19 cellular contexts compared by ENCODE assay signal in genomic region chr9:106953166-106953565, GRCh38.
DNase-seq lines count a peak whose midpoint lies in the region; ATAC-seq, FAIRE-seq and TF ChIP-seq lines count a peak whose summit lies in the region.
"Had no signal": no experiment of that assay in that cellular context is flagged by ENCODE, and none has a peak within 500 bp of the region (broad histone marks: within the 10 kb centered on the region; RNA-seq: fewer than 3 reads in every experiment).

No MANE protein-coding gene starts in this region.

- peak overlapping the region; percentile 11 to 49; a peak in 2 of 6 replicates for H3K27ac ChIP-seq in A549
- no peak overlapping the region for H3K27ac ChIP-seq in right lobe of liver
- H3K27ac ChIP-seq: hepatocyte, pancreas, thyroid gland had no signal

- WGBS in A549 (ENCODE audit: missing lambda C conversion rate): 51% methylated on average over 3 of the region's 3 CpGs
- WGBS in right lobe of liver (ENCODE audit: insufficient coverage, low coverage, low lambda C conversion rate, missing lambda C conversion rate): 68% methylated on average over 3 of the region's 3 CpGs

- H3K4me2 ChIP-seq in A549: peak overlapping the region; percentile 32
- H3K4me2 ChIP-seq: hepatocyte had no signal

- ATAC-seq in A549 (peak in 1 of 2 experiments; percentile 74; a peak in 3 of 6 replicates), HG03432 (IDR thresholded peaks at IDR 0.05; ENCODE audit: unreplicated experiment) (no peak), right lobe of liver (no peak)
- ATAC-seq: GM12878, K562, pancreas had no signal

- H3K4me3 Mint-ChIP-seq in HFFc6: peak overlapping the region; percentile 1; the same call in 1 of the 2 replicates
- H3K4me3 Mint-ChIP-seq: activated naive CD4-positive, alpha-beta T cell treated with anti-CD3 and anti-CD28 coated beads for 36 hours had no signal

- intact Hi-C loops in right lobe of liver (cut with DNase I): no loop called here

- H3K27ac Mint-ChIP-seq in HFFc6: peak overlapping the region; percentile 47
- H3K27ac Mint-ChIP-seq: activated naive CD4-positive, alpha-beta T cell treated with anti-CD3 and anti-CD28 coated beads for 36 hours had no signal

- H3K4me1 ChIP-seq in A549 (peaks cover 14% of the 10 kb centered on the region), right lobe of liver (no peaks in the 10 kb centered on the region)
- H3K4me1 ChIP-seq: pancreas, thyroid gland had no signal

- TF ChIP-seq CTCF in A549 (IDR thresholded peaks at IDR 0.05): no peak
- TF ChIP-seq CTCF in HFFc6 (IDR thresholded peaks at IDR 0.05): no peak
- no peak for TF ChIP-seq CTCF in right lobe of liver (IDR thresholded peaks at IDR 0.05)

- H3K27me3 ChIP-seq in right lobe of liver: no peaks in the 10 kb centered on the region
- H3K27me3 ChIP-seq: hepatocyte, pancreas, thyroid gland had no signal

- no peaks in the 10 kb centered on the region for H3K9me3 Mint-ChIP-seq in HFFc6
- H3K9me3 Mint-ChIP-seq: activated naive CD4-positive, alpha-beta T cell treated with anti-CD3 and anti-CD28 coated beads for 36 hours had no signal

- no peak for TF ChIP-seq POLR2A in A549 (IDR thresholded peaks at IDR 0.05; ENCODE audit: low read length)
- no peak for TF ChIP-seq POLR2A in right lobe of liver (IDR thresholded peaks at IDR 0.05)

- DNase-seq in A549 (ENCODE audit: low read depth in 1 of 2, low spot score in 1 of 2) (peak; percentile 5 to 50), HFFc6 (peak; percentile 62), amniotic epithelial cell (ENCODE audit: low read depth) (peak; percentile 83), kidney tubule cell (ENCODE audit: low spot score) (peak; percentile 98), right lobe of liver (no peak), RPMI8226 (no peak)
- no peak for DNase-seq in effector CD4-positive, alpha-beta T cell
- DNase-seq: activated naive CD4-positive, alpha-beta T cell treated with anti-CD3 and anti-CD28 coated beads for 36 hours; central memory CD4-positive, alpha-beta T cell; DMS79; NCI-H1436 treated with DMSO at 0.1 percent for 48 hours; pancreas; SHP77 treated with DMSO at 0.1 percent for 48 hours; thyroid gland had no signal

- H3K4me1 Mint-ChIP-seq in HFFc6 (ENCODE audit: low read depth): peaks cover 57% of the 10 kb centered on the region

- CTCF ChIA-PET in A549 (lab: Yijun Ruan, JAX): no interaction called here

- peak in 1 of 2 experiments; percentile 45; a peak in 1 of 5 replicates for TF ChIP-seq EP300 in A549 (IDR thresholded peaks at IDR 0.05)

- no peak for FAIRE-seq in A549 (lab: Jason Lieb, UNC)
- FAIRE-seq: GM12878, K562, pancreas had no signal

- H3K9me3 ChIP-seq in A549 (no peaks in the 10 kb centered on the region), right lobe of liver (peaks cover 0 to 4% (median 0%) of the 10 kb centered on the region in 4 donors)
- H3K9me3 ChIP-seq: pancreas, thyroid gland had no signal

- H3K4me3 ChIP-seq in A549 (no peak overlapping the region), right lobe of liver (no peak overlapping the region)
- H3K4me3 ChIP-seq: GM12878, hepatocyte, K562, lung, pancreas, thyroid gland had no signal

- peaks cover 21% of the 10 kb centered on the region for H3K36me3 Mint-ChIP-seq in HFFc6 (ENCODE audit: low read depth)

- no peak for TF ChIP-seq RAD21 in A549 (conservative IDR thresholded peaks at IDR 0.05 in 1 of 2, IDR thresholded peaks at IDR 0.05 in 1 of 2)

- H3K27me3 Mint-ChIP-seq in HFFc6 (ENCODE audit: insufficient read depth): peaks cover 3% of the 10 kb centered on the region; the same call in 1 of the 2 replicates

- POLR2A ChIA-PET in A549 (lab: Yijun Ruan, JAX): no interaction called here

- no peaks in the 10 kb centered on the region for H3K36me3 ChIP-seq in right lobe of liver
- H3K36me3 ChIP-seq: pancreas, thyroid gland had no signal

TF ChIP-seq in A549, 52 proteins besides CTCF, POLR2A, EP300 and RAD21 (continues in another document):
- TF ChIP-seq ESRRA (IDR thresholded peaks at IDR 0.05; ENCODE audit: borderline replicate concordance, low read length): 0 out of 2 replicates have a peak, but pooled peaks have one; percentile 16
- no peak; the same call in 2 of the 3 replicates for TF ChIP-seq SMC3 (IDR thresholded peaks at IDR 0.05)
- TF ChIP-seq KDM5A (IDR thresholded peaks at IDR 0.05): no peak
- TF ChIP-seq FOSL2 (IDR thresholded peaks at IDR 0.05): no peak
- peak; percentile 44 for TF ChIP-seq FOSL2 (CRISPR knock-in tag; IDR thresholded peaks at IDR 0.05)
- no peak for TF ChIP-seq ZNF302 (CRISPR knock-in tag; IDR thresholded peaks at IDR 0.05)
- no peak for TF ChIP-seq RNF2 (IDR thresholded peaks at IDR 0.05; ENCODE audit: borderline replicate concordance, low read depth)
- TF ChIP-seq TFCP2L1 (CRISPR knock-in tag; IDR thresholded peaks at IDR 0.05): no peak
- TF ChIP-seq RFX5 (IDR thresholded peaks at IDR 0.05): no peak
- TF ChIP-seq HMGXB4 (CRISPR knock-in tag; IDR thresholded peaks at IDR 0.05; ENCODE audit: borderline replicate concordance): no peak
- no peak for TF ChIP-seq SREBF2 (IDR thresholded peaks at IDR 0.05)
- TF ChIP-seq ZSCAN20 (CRISPR knock-in tag; IDR thresholded peaks at IDR 0.05): no peak
- TF ChIP-seq CEBPB (IDR thresholded peaks at IDR 0.05): peak; percentile 21 to 24; a peak in 2 of 4 replicates
- no peak for TF ChIP-seq POLR2AphosphoS2 (conservative IDR thresholded peaks at IDR 0.05; ENCODE audit: low read length)
- no peak for TF ChIP-seq ATOH8 (CRISPR knock-in tag; IDR thresholded peaks at IDR 0.05; ENCODE audit: low read depth)
- no peak for TF ChIP-seq FOSB (CRISPR knock-in tag; IDR thresholded peaks at IDR 0.05)
- no peak for TF ChIP-seq EHMT2 (IDR thresholded peaks at IDR 0.05; ENCODE audit: low read depth)
- TF ChIP-seq JUN (IDR thresholded peaks at IDR 0.05): 0 out of 5 replicates have a peak, but pooled peaks of 1 of the 2 experiments have one; percentile 24
- no peak for TF ChIP-seq NPAS2 (CRISPR knock-in tag; IDR thresholded peaks at IDR 0.05; ENCODE audit: borderline replicate concordance)
- TF ChIP-seq MAZ (IDR thresholded peaks at IDR 0.05; ENCODE audit: borderline replicate concordance, low read depth, low read length): no peak
- TF ChIP-seq ELK1 (IDR thresholded peaks at IDR 0.05; ENCODE audit: low read depth, low read length): no peak
- no peak for TF ChIP-seq USF2 (IDR thresholded peaks at IDR 0.05)
- TF ChIP-seq, protein P1, sequence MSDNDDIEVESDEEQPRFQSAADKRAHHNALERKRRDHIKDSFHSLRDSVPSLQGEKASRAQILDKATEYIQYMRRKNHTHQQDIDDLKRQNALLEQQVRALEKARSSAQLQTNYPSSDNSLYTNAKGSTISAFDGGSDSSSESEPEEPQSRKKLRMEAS (IDR thresholded peaks at IDR 0.05): no peak
- no peak for TF ChIP-seq BCL3 (IDR thresholded peaks at IDR 0.05)
- peak; percentile 25 for TF ChIP-seq ZFP36 (IDR thresholded peaks at IDR 0.05; ENCODE audit: borderline replicate concordance, partially characterized antibody)
- no peak for TF ChIP-seq CHD2 (IDR thresholded peaks at IDR 0.05; ENCODE audit: low read length, partially characterized antibody)
- no peak for TF ChIP-seq HOXB13 (CRISPR knock-in tag; IDR thresholded peaks at IDR 0.05; ENCODE audit: low read depth)

Comparison
In these comparisons a context has a peak if more than half of its experiments do, and no peak if none do; other contexts are left out.
1. DNase-seq: peak in A549 (2 of 2), HFFc6 (single experiment), amniotic epithelial cell (single experiment) and kidney tubule cell (single experiment); none in effector CD4-positive, alpha-beta T cell (single experiment), right lobe of liver (0 of 3) and RPMI8226 (single experiment).
2. H3K27ac ChIP-seq: peak in A549 (2 of 2); none in right lobe of liver (0 of 3).